In the genomic region with DNA sequence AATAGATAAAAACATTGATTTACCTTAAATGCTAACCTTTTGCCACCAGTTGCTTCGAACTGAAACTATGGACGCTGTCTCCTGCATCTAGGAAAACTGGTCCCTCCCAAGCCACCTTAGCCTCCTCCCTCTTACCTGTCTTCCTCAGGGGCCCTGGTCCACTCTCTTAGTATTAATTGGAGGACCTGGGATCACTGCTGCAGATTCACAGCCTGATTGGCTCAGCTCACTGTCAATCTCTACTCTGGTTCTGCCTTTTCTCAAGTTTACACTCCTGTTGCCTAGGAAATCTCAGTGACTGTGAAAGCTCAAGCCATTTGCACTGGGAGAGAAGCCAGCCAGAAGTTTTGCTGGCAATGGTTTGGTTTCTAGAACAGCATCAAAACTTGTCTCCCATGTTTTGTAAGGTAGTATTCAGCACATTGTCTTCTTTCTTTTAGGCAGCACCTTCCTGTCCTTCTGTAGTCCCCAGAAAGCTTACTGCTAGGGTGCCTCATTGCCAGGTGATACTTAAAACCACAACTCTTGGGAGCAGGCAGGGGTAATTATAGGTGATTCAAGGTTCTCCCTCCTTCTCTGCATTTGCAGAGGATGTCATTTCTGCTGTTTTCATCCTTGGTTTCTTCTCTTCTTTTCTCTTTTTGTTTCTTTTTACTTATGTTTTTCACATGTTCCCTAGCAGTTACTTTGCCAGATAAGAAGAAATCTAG, we compare ENCODE assay signal across 10 cellular contexts. TPM values are rescaled to one million over a fixed set of nuclear protein-coding genes. Genes with fewer than 3 reads are reported as not detected.
DNase-seq lines count a peak whose midpoint lies in the region; ATAC-seq and TF ChIP-seq lines count a peak whose summit lies in the region.
"Had no signal": no experiment of that assay in that cellular context is flagged by ENCODE, and none has a peak within 500 bp of the region (broad histone marks: within the 10 kb centered on the region; RNA-seq: fewer than 3 reads in every experiment).

A gene (minus strand): TSS at position 105 of the 710 bp plus-strand sequence. CDS start 17,502 bp downstream, outside the sequence.

- no TSS peak for BruUV-seq in A673 (replicated peaks; lab: Mats Ljungman, UMichigan)

- no peaks in the 10 kb centered on the region for H3K4me1 ChIP-seq in A673 (ENCODE audit: insufficient read depth, low read length, poor library complexity, severe bottlenecking)

- POLR2A ChIA-PET in A673 (lab: Charles Lee; ENCODE audit: low non-redundant PET): interaction anchor here (0.8 kb wide), 1 partner anchor 1525 kb away, joined by 5 read pairs; no protein-coding TSS in a partner anchor

- H3K27me3 Mint-ChIP-seq in immature natural killer cell (ENCODE audit: low read depth in 3 of 3): peaks cover 0 to 10% (median 2%) of the 10 kb centered on the region in 3 donors

- CTCF ChIA-PET in A673 (lab: Charles Lee): interaction anchor here (0.7 kb wide), 1 partner anchor 12 kb away, joined by 4 read pairs; no protein-coding TSS in a partner anchor

- H3K27ac ChIP-seq in A673 (ENCODE audit: low read depth, low read length, poor library complexity, severe bottlenecking): no peak within 1 kb of the TSS
- H3K27ac ChIP-seq: dorsolateral prefrontal cortex had no signal

- H3K4me1 Mint-ChIP-seq in immature natural killer cell: no peaks in the 10 kb centered on the region

- DNase-seq in A673 (ENCODE audit: low spot score): peak; percentile 63
- DNase-seq in anterior cingulate cortex (lab: John Stamatoyannopoulos, UW): peak in 35 of 58 donors; percentile 2 to 63 (median 14)
- DNase-seq in kidney glomerular epithelial cell (lab: John Stamatoyannopoulos, UW): peak; percentile 43
- no peak for DNase-seq in immature natural killer cell
- no peak for DNase-seq in activated CD4-positive, alpha-beta T cell treated with anti-CD3 and anti-CD28 coated beads for 48 hours

- H3K27ac Mint-ChIP-seq in immature natural killer cell: no peak within 1 kb of the TSS

- intact Hi-C loops in A673 (cut with micrococcal nuclease; ENCODE audit: unreplicated experiment): no loop called here

- no peaks in the 10 kb centered on the region for H3K36me3 ChIP-seq in A673 (ENCODE audit: insufficient read depth, low read length, poor library complexity, severe bottlenecking)

- ATAC-seq in HG02938 (IDR thresholded peaks at IDR 0.05; ENCODE audit: unreplicated experiment) (peak; percentile 52), GM21529 (IDR thresholded peaks at IDR 0.05; ENCODE audit: unreplicated experiment) (no peak)
- no peak for ATAC-seq in activated CD4-positive, CD25-positive, alpha-beta regulatory T cell treated with anti-CD3 and anti-CD28 coated beads, Interleukin-2, amount 50 U/mL, for 24 hours

- no peaks in the 10 kb centered on the region for H3K36me3 Mint-ChIP-seq in immature natural killer cell

- H3K27me3 ChIP-seq in A673 (replicated peaks; ENCODE audit: insufficient read depth, low read depth, low read length, poor library complexity): no peaks in the 10 kb centered on the region

- no peak within 1 kb of the TSS for H3K4me3 Mint-ChIP-seq in immature natural killer cell

- H3K9me3 ChIP-seq in A673 (ENCODE audit: low read depth, low read length, poor library complexity, severe bottlenecking): no peaks in the 10 kb centered on the region

- TF ChIP-seq CTCF in A673 (conservative IDR thresholded peaks at IDR 0.05; ENCODE audit: low read depth, low read length): no peak

- H3K4me3 ChIP-seq in A673 (ENCODE audit: low read depth, low read length, poor library complexity, severe bottlenecking): no peak within 1 kb of the TSS
- H3K4me3 ChIP-seq: dorsolateral prefrontal cortex had no signal

- H3K9me3 Mint-ChIP-seq in immature natural killer cell: no peaks in the 10 kb centered on the region

RNA-seq across cellular contexts. Expression of the gene that starts here (rescaled TPM):
- not detected in 2 replicates for total RNA-seq in A673 (2021)
- not detected for polyA plus RNA-seq in immature natural killer cell
- total RNA-seq: NCI-H460 had no signal

Comparison
In these comparisons a context has a peak if more than half of its experiments do, and no peak if none do; other contexts are left out.
1. Peak in DNase-seq in A673; RNA of the gene not detected or under 1 TPM.
2. DNase-seq: peak in anterior cingulate cortex (35 of 58) and kidney glomerular epithelial cell (single experiment); none in immature natural killer cell (0 of 3) and activated CD4-positive, alpha-beta T cell treated with anti-CD3 and anti-CD28 coated beads for 48 hours (single experiment).